In the genomic region with DNA sequence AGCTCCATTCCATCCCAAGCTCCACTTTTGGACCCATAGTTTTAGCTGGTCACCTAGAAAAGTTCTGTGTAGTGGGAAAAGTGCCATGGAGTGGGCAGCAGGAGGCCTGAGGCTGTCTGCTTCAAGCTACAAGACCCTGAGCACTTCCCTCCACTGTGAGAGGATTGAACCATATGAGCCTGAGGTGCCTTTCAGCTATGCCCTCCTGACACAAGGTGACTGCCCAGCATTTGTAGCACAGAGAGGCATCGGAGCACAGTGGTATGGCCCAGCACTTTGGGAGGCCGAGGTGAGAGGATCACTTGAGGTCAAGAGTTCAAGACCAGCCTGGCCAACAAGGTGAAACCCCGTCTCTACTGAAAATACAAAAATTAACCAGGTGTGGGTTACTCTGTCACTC, we compare ENCODE assay signal across 23 cellular contexts. TPM values are rescaled to one million over a fixed set of nuclear protein-coding genes. Genes with fewer than 3 reads are reported as not detected.
"Had no signal": no experiment of that assay in that cellular context is flagged by ENCODE, and none has a peak within 500 bp of the region (broad histone marks: within the 10 kb centered on the region; RNA-seq: fewer than 3 reads in every experiment).

No MANE protein-coding gene starts in this region.

- H3K27ac Mint-ChIP-seq: endodermal cell, mesothelial cell of epicardium had no signal

- H3K27ac ChIP-seq: upper lobe of right lung had no signal

- H3K36me3 Mint-ChIP-seq: mesothelial cell of epicardium had no signal

- H3K9me3 Mint-ChIP-seq: mesothelial cell of epicardium, neural crest cell had no signal

- H3K4me3 ChIP-seq: dorsolateral prefrontal cortex, lung, skin epidermis, upper lobe of right lung had no signal

- DNase-seq: activated CD4-positive, CD25-positive, alpha-beta regulatory T cell treated with anti-CD3 and anti-CD28 coated beads, Interleukin-2, amount 50 U/mL, for 72 hours; activated naive CD4-positive, alpha-beta T cell treated with Interleukin-2 at 50 U/mL for 16 hours; dorsolateral prefrontal cortex; endodermal cell; kidney glomerular epithelial cell; stimulated activated CD4-positive, alpha-beta T cell treated with anti-CD3 and anti-CD28 coated beads, Interleukin-15, amount 100 ng/mL, for 24 hours; stimulated activated CD4-positive, alpha-beta T cell treated with anti-CD3 and anti-CD28 coated beads, Interleukin-4, amount 100 ng/mL, for 24 hours; stimulated activated naive CD4-positive, alpha-beta T cell; T-helper 1 cell; T1000; upper lobe of right lung had no signal

- ATAC-seq: SK-N-SH treated with all-trans-retinoic acid at 6 μM for 48 hours, upper lobe of right lung had no signal

- H3K36me3 ChIP-seq: upper lobe of right lung had no signal

- H3K9me3 ChIP-seq: upper lobe of right lung had no signal

RNA-seq across cellular contexts. Expression of gene KBTBD13, which starts 3.9 kb away (rescaled TPM):
- total RNA-seq: activated CD8-positive, alpha-beta memory T cell treated with anti-CD3 and anti-CD28 coated beads for 36 hours; astrocyte; bronchial epithelial cell; chondrocyte; endodermal cell; epithelial cell of proximal tubule; glomerular endothelial cell; mesothelial cell of epicardium; neural crest cell; osteocyte; upper lobe of right lung had no signal

RNA-seq across cellular contexts. Expression of gene RASL12, which starts 4.8 kb away (rescaled TPM):
- total RNA-seq: activated CD8-positive, alpha-beta memory T cell treated with anti-CD3 and anti-CD28 coated beads for 36 hours; bronchial epithelial cell; epithelial cell of proximal tubule; glomerular endothelial cell had no signal

RNA-seq across cellular contexts. Expression of gene SLC51B, which starts 27.4 kb away (rescaled TPM):
- total RNA-seq: activated CD8-positive, alpha-beta memory T cell treated with anti-CD3 and anti-CD28 coated beads for 36 hours; astrocyte; bronchial epithelial cell; chondrocyte; dorsolateral prefrontal cortex; endodermal cell; epithelial cell of proximal tubule; glomerular endothelial cell; mesothelial cell of epicardium; neural crest cell; osteocyte had no signal
